In genomic region chr21:44750675-44751025, GRCh38 we compare ENCODE assay signal across 22 cellular contexts. TPM values are rescaled to one million over a fixed set of nuclear protein-coding genes. Genes with fewer than 3 reads are reported as not detected.
DNase-seq lines count a peak whose midpoint lies in the region; ATAC-seq and TF ChIP-seq lines count a peak whose summit lies in the region.
"Had no signal": no experiment of that assay in that cellular context is flagged by ENCODE, and none has a peak within 500 bp of the region (broad histone marks: within the 10 kb centered on the region; RNA-seq: fewer than 3 reads in every experiment).

No MANE protein-coding gene starts in this region.

- H3K4me3 ChIP-seq in SK-N-MC: peak overlapping the region; percentile 84
- H3K4me3 ChIP-seq in osteoblast (ENCODE audit: insufficient read depth, low read length): no peak overlapping the region
- H3K4me3 ChIP-seq in coronary artery: no peak overlapping the region
- H3K4me3 ChIP-seq: MG63, Peyer's patch, SJSA1 had no signal

- DNase-seq in ELF-1 (ENCODE audit: low read depth, low spot score) (peak; percentile 77), SK-N-MC (ENCODE audit: low read depth, low spot score) (no peak), left kidney (ENCODE audit: low read depth, low spot score) (peak; percentile 52), osteoblast (ENCODE audit: insufficient read length, low spot score, missing footprints) (peak; percentile 45), coronary artery (ENCODE audit: low spot score) (no peak)
- DNase-seq: GDM1, MG63, NCI-H1417, NCI-H1694 treated with DMSO at 0.1 percent for 48 hours, NCI-H2081 treated with DMSO at 0.1 percent for 48 hours, NCI-H2171 treated with DMSO at 0.1 percent for 48 hours, NCI-H524 treated with DMSO at 0.1 percent for 48 hours, NCI-H82, Peyer's patch had no signal

- H3K4me2 ChIP-seq in osteoblast (ENCODE audit: insufficient read depth, low read length): no peak overlapping the region

- H2AFZ ChIP-seq in osteoblast (ENCODE audit: low read length): no peak overlapping the region

- H3K27ac ChIP-seq in SK-N-MC (no peak overlapping the region), osteoblast (ENCODE audit: low read depth, low read length) (no peak overlapping the region), coronary artery (no peak overlapping the region)
- H3K27ac ChIP-seq: Peyer's patch, SJSA1 had no signal

- no peaks in the 10 kb centered on the region for H4K20me1 ChIP-seq in osteoblast (ENCODE audit: insufficient read depth, low read length)

- peaks cover 10% of the 10 kb centered on the region for H3K27me3 ChIP-seq in osteoblast (ENCODE audit: insufficient read depth, low read length)
- H3K27me3 ChIP-seq: MG63 had no signal

- H3K9ac ChIP-seq in SK-N-MC (ENCODE audit: insufficient read length): peak overlapping the region; percentile 80

- TF ChIP-seq CTCF in osteoblast (IDR thresholded peaks at IDR 0.05; ENCODE audit: extremely low read depth, low read depth, low read length) (no peak), coronary artery (IDR thresholded peaks at IDR 0.05) (no peak)

- no peak for ATAC-seq in HG03280 (IDR thresholded peaks at IDR 0.05; ENCODE audit: unreplicated experiment)
- ATAC-seq in GM21423 (IDR thresholded peaks at IDR 0.05; ENCODE audit: unreplicated experiment): no peak
- ATAC-seq: HCT116 had no signal

- H3K4me1 ChIP-seq in osteoblast (ENCODE audit: insufficient read depth, low read length): no peaks in the 10 kb centered on the region
- H3K4me1 ChIP-seq: Peyer's patch, SJSA1 had no signal

- H3K36me3 ChIP-seq in SK-N-MC (ENCODE audit: insufficient read depth, low read length) (peaks cover 31% of the 10 kb centered on the region), osteoblast (ENCODE audit: insufficient read depth, low read length) (no peaks in the 10 kb centered on the region)
- H3K36me3 ChIP-seq: MG63, Peyer's patch, SJSA1 had no signal

- H3K79me2 ChIP-seq in osteoblast (ENCODE audit: insufficient read depth, low read length): no peaks in the 10 kb centered on the region

- H3K9me3 ChIP-seq in SK-N-MC (ENCODE audit: low read depth, low read length) (no peaks in the 10 kb centered on the region), osteoblast (ENCODE audit: low read depth, low read length) (no peaks in the 10 kb centered on the region)
- H3K9me3 ChIP-seq: Peyer's patch, SJSA1 had no signal

RNA-seq across cellular contexts. Expression of gene TSPEAR, which starts 39.3 kb away (rescaled TPM):
- not detected in 2 replicates for total RNA-seq in osteoblast
- total RNA-seq: A172, B cell, Daoy, LHCN-M2, SJSA1 had no signal

RNA-seq across cellular contexts. Expression of gene UBE2G2, which starts 51.0 kb away (rescaled TPM):
- total RNA-seq in osteoblast: 75.3 and 94.3 TPM in 2 replicates

RNA-seq across cellular contexts. Expression of gene KRTAP10-12, which starts 53.7 kb away (rescaled TPM):
- total RNA-seq in osteoblast: not detected in 2 replicates
- total RNA-seq: A172, B cell, Daoy, LHCN-M2, Peyer's patch, SJSA1 had no signal

Comparison
In these comparisons a context has a peak if more than half of its experiments do, and no peak if none do; other contexts are left out.
1. DNase-seq: peak in ELF-1 (single experiment), left kidney (single experiment) and osteoblast (single experiment); none in SK-N-MC (single experiment) and coronary artery (single experiment).